ENCODE assay signal across 23 cellular contexts in genomic region chr6:155373276-155373675, GRCh38.
"Had no signal": no experiment of that assay in that cellular context is flagged by ENCODE, and none has a peak within 500 bp of the region (broad histone marks: within the 10 kb centered on the region; RNA-seq: fewer than 3 reads in every experiment).

No MANE protein-coding gene starts in this region.

- H3K4me3 ChIP-seq: adrenal gland, ascending aorta, gastrocnemius medialis, left ventricle myocardium inferior, lung, suprapubic skin, tibial artery had no signal

- H3K27ac ChIP-seq: adrenal gland, ascending aorta, gastrocnemius medialis, left ventricle myocardium inferior, suprapubic skin, tibial artery had no signal

- H3K36me3 Mint-ChIP-seq: activated CD8-positive, alpha-beta memory T cell treated with anti-CD3 and anti-CD28 coated beads, Interleukin-2, amount 10 ng/mL, durations not matched to agents 7 days and 5 days; activated naive CD8-positive, alpha-beta T cell; natural killer cell treated with Interleukin-12 subunit alpha and Interleukin-12 subunit beta and Interleukin-15 and Interleukin-18, amount 100 ng/mL, for 72 hours; stimulated activated naive B cell treated with anti-CD40 and anti-IgM and Interleukin-4, amounts not matched to agents 10 μg/mL and 1 μg/mL and 100 μg/mL, for 72 hours; WTC11 had no signal

- H3K36me3 ChIP-seq: adrenal gland, ascending aorta, gastrocnemius medialis, left ventricle myocardium inferior, suprapubic skin, tibial artery had no signal

- H3K4me1 Mint-ChIP-seq: activated CD8-positive, alpha-beta memory T cell treated with anti-CD3 and anti-CD28 coated beads, Interleukin-2, amount 10 ng/mL, durations not matched to agents 7 days and 5 days; stimulated activated naive B cell treated with anti-CD40 and anti-IgM and Interleukin-4, amounts not matched to agents 10 μg/mL and 1 μg/mL and 100 μg/mL, for 72 hours; WTC11 had no signal

- DNase-seq: activated CD4-positive, alpha-beta T cell treated with anti-CD3 and anti-CD28 coated beads, Interleukin-2, amount 50 U/mL, for 1 hour; activated CD8-positive, alpha-beta memory T cell treated with anti-CD3 and anti-CD28 coated beads, Interleukin-2, amount 10 ng/mL, durations not matched to agents 7 days and 5 days; activated CD8-positive, alpha-beta T cell treated with anti-CD3 and anti-CD28 coated beads for 36 hours; activated effector memory CD4-positive, alpha-beta T cell treated with Interleukin-2 at 50 U/mL for 16 hours; activated naive CD4-positive, alpha-beta T cell treated with Interleukin-2 at 50 U/mL for 16 hours; adrenal gland; cortex of kidney; gastrocnemius medialis; glutamatergic neuron; left ventricle myocardium inferior; mesendoderm; posterior cingulate gyrus; right cardiac atrium; stimulated activated CD4-positive, alpha-beta T cell treated with anti-CD3 and anti-CD28 coated beads, Interleukin-15, amount 100 ng/mL, for 24 hours; stimulated activated CD4-positive, alpha-beta T cell treated with anti-CD3 and anti-CD28 coated beads, Interleukin-2, amount 100 ng/mL, for 24 hours; stimulated activated naive B cell treated with anti-CD40 and anti-IgM and Interleukin-4, amounts not matched to agents 10 μg/mL and 1 μg/mL and 100 μg/mL, for 72 hours; tibial artery had no signal

- H3K9me3 ChIP-seq: adrenal gland, ascending aorta, gastrocnemius medialis, left ventricle myocardium inferior, suprapubic skin, tibial artery had no signal

- H3K27me3 Mint-ChIP-seq: activated naive CD8-positive, alpha-beta T cell had no signal

- H3K9me3 Mint-ChIP-seq: activated CD8-positive, alpha-beta T cell treated with anti-CD3 and anti-CD28 coated beads for 36 hours; natural killer cell treated with Interleukin-12 subunit alpha and Interleukin-12 subunit beta and Interleukin-15 and Interleukin-18, amount 100 ng/mL, for 72 hours; stimulated activated naive B cell treated with anti-CD40 and anti-IgM and Interleukin-4, amounts not matched to agents 10 μg/mL and 1 μg/mL and 100 μg/mL, for 72 hours; WTC11 had no signal

- H3K4me1 ChIP-seq: adrenal gland, ascending aorta, gastrocnemius medialis, left ventricle myocardium inferior, suprapubic skin had no signal

- H3K4me3 Mint-ChIP-seq: activated CD8-positive, alpha-beta memory T cell treated with anti-CD3 and anti-CD28 coated beads, Interleukin-2, amount 10 ng/mL, durations not matched to agents 7 days and 5 days; activated CD8-positive, alpha-beta T cell treated with anti-CD3 and anti-CD28 coated beads for 36 hours; activated naive CD8-positive, alpha-beta T cell; natural killer cell treated with Interleukin-12 subunit alpha and Interleukin-12 subunit beta and Interleukin-15 and Interleukin-18, amount 100 ng/mL, for 72 hours; stimulated activated naive B cell treated with anti-CD40 and anti-IgM and Interleukin-4, amounts not matched to agents 10 μg/mL and 1 μg/mL and 100 μg/mL, for 72 hours; WTC11 had no signal

- H3K27ac Mint-ChIP-seq: activated CD8-positive, alpha-beta memory T cell treated with anti-CD3 and anti-CD28 coated beads, Interleukin-2, amount 10 ng/mL, durations not matched to agents 7 days and 5 days; activated CD8-positive, alpha-beta T cell treated with anti-CD3 and anti-CD28 coated beads for 36 hours; activated naive CD8-positive, alpha-beta T cell; natural killer cell treated with Interleukin-12 subunit alpha and Interleukin-12 subunit beta and Interleukin-15 and Interleukin-18, amount 100 ng/mL, for 72 hours; stimulated activated naive B cell treated with anti-CD40 and anti-IgM and Interleukin-4, amounts not matched to agents 10 μg/mL and 1 μg/mL and 100 μg/mL, for 72 hours; WTC11 had no signal

- H3K27me3 ChIP-seq: adrenal gland, ascending aorta, gastrocnemius medialis, suprapubic skin, tibial artery had no signal
